ENCODE assay signal across 19 cellular contexts in the genomic region with DNA sequence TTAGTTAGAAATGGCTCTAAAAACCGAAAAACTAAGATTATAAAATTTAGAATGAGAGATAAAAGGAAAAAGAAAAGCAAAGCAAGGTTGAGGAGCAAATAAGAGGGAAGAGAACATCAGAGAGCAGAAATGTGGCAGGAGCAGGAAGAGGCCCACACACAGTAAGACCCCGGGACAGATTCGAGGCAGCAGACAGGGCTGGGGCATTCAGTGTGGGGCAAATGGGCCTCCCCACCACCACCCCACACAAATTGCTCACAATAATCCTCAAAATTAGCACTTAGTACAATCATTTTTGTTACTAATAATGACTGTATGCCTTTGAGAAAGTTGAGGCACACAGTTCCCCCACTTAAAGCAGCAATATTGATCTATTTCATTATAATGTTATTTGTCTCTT. TPM values are rescaled to one million over a fixed set of nuclear protein-coding genes. Genes with fewer than 3 reads are reported as not detected.
A peak's percentile ranks its signal among the peaks of the same experiment; 100 is the strongest.
DNase-seq lines count a peak whose midpoint lies in the region; ATAC-seq and TF ChIP-seq lines count a peak whose summit lies in the region.
"Had no signal": no experiment of that assay in that cellular context is flagged by ENCODE, and none has a peak within 500 bp of the region (broad histone marks: within the 10 kb centered on the region; RNA-seq: fewer than 3 reads in every experiment).

No MANE protein-coding gene starts in this region.

- no peak overlapping the region for H3K4me3 ChIP-seq in BLaER1
- H3K4me3 ChIP-seq in RWPE2 (ENCODE audit: severe bottlenecking) = no peak overlapping the region
- no peak overlapping the region for H3K4me3 ChIP-seq in gastroesophageal sphincter
- no peak overlapping the region for H3K4me3 ChIP-seq in rectal smooth muscle tissue (ENCODE audit: low read length)

- H3K9me3 ChIP-seq in BLaER1 (no peaks in the 10 kb centered on the region), RWPE2 (ENCODE audit: severe bottlenecking) (no peaks in the 10 kb centered on the region), gastroesophageal sphincter (no peaks in the 10 kb centered on the region)
- H3K9me3 ChIP-seq: SK-N-SH had no signal

- no peaks in the 10 kb centered on the region for H3K27me3 ChIP-seq in BLaER1
- H3K27me3 ChIP-seq in RWPE2 (ENCODE audit: insufficient read depth, poor library complexity, severe bottlenecking) = no peaks in the 10 kb centered on the region
- H3K27me3 ChIP-seq in gastroesophageal sphincter = no peaks in the 10 kb centered on the region
- H3K27me3 ChIP-seq in rectal smooth muscle tissue (ENCODE audit: control insufficient read depth, insufficient read depth, low read length) = no peaks in the 10 kb centered on the region
- H3K27me3 ChIP-seq: foreskin keratinocyte had no signal

- H3K27me3 Mint-ChIP-seq in activated naive CD4-positive, alpha-beta T cell treated with anti-CD3 and anti-CD28 coated beads for 36 hours (ENCODE audit: low read depth) = peaks cover 4% of the 10 kb centered on the region

- no peak for TF ChIP-seq CTCF in RWPE2 (IDR thresholded peaks at IDR 0.05; ENCODE audit: poor library complexity, severe bottlenecking)
- no peak for TF ChIP-seq CTCF in gastroesophageal sphincter (IDR thresholded peaks at IDR 0.05)

- no peak for ATAC-seq in RWPE2 (ENCODE audit: low read depth)
- no peak for ATAC-seq in gastroesophageal sphincter
- ATAC-seq: foreskin keratinocyte; naive thymus-derived CD4-positive, alpha-beta T cell had no signal

- WGBS in gastroesophageal sphincter (ENCODE audit: low coverage in 1 of 2), 2 donors = 54 to 61% methylated on average over 2 to 3 of the region's 3 CpGs

- TF ChIP-seq EP300 in gastroesophageal sphincter (IDR thresholded peaks at IDR 0.05) = no peak

- no peak overlapping the region for H3K9ac ChIP-seq in BLaER1
- no peak overlapping the region for H3K9ac ChIP-seq in rectal smooth muscle tissue (ENCODE audit: low read length)
- H3K9ac ChIP-seq: SK-N-SH had no signal

- no peak overlapping the region for H3K27ac ChIP-seq in BLaER1
- peak overlapping the region; percentile 90 for H3K27ac ChIP-seq in RWPE2 (ENCODE audit: poor library complexity, severe bottlenecking)
- H3K27ac ChIP-seq in gastroesophageal sphincter = peak overlapping the region in 3 of 4 donors; percentile 73 to 82 (median 74)
- peak overlapping the region; percentile 1 for H3K27ac ChIP-seq in rectal smooth muscle tissue (ENCODE audit: low read depth, low read length)
- H3K27ac ChIP-seq: foreskin keratinocyte had no signal

- intact Hi-C loops in activated naive CD4-positive, alpha-beta T cell treated with anti-CD3 and anti-CD28 coated beads for 36 hours (cut with micrococcal nuclease) = loop anchor here (10.0 kb wide), 1 partner anchor 568 kb away; a partner anchor contains a TSS

- H3K36me3 Mint-ChIP-seq in activated naive CD4-positive, alpha-beta T cell treated with anti-CD3 and anti-CD28 coated beads for 36 hours (ENCODE audit: low read depth) = no peaks in the 10 kb centered on the region
- H3K36me3 Mint-ChIP-seq: naive thymus-derived CD4-positive, alpha-beta T cell had no signal

- H3K4me2 ChIP-seq in BLaER1 = peak overlapping the region; percentile 4; the same call in 1 of the 2 replicates
- H3K4me2 ChIP-seq: SK-N-SH had no signal

- H4K20me1 ChIP-seq in BLaER1 = no peaks in the 10 kb centered on the region

- H3K27ac Mint-ChIP-seq in activated naive CD4-positive, alpha-beta T cell treated with anti-CD3 and anti-CD28 coated beads for 36 hours = no peak overlapping the region
- H3K27ac Mint-ChIP-seq: naive thymus-derived CD4-positive, alpha-beta T cell; stimulated activated naive CD8-positive, alpha-beta T cell treated with anti-CD3 and anti-CD28 coated beads, Interleukin-15, Interleukin-2, amounts not matched to agents 100 ng/mL and 50 ng/mL, for 24 hours had no signal

- H3K4me1 ChIP-seq in BLaER1 (peaks cover 49% of the 10 kb centered on the region), RWPE2 (ENCODE audit: insufficient read depth, poor library complexity, severe bottlenecking) (peaks cover 23% of the 10 kb centered on the region), gastroesophageal sphincter (peaks cover 2 to 34% (median 11%) of the 10 kb centered on the region in 3 donors), rectal smooth muscle tissue (ENCODE audit: control insufficient read depth, insufficient read depth, low read length) (peaks cover 14% of the 10 kb centered on the region)

- no peaks in the 10 kb centered on the region for H3K9me3 Mint-ChIP-seq in activated naive CD4-positive, alpha-beta T cell treated with anti-CD3 and anti-CD28 coated beads for 36 hours
- H3K9me3 Mint-ChIP-seq: naive thymus-derived CD4-positive, alpha-beta T cell; stimulated activated naive CD8-positive, alpha-beta T cell treated with anti-CD3 and anti-CD28 coated beads, Interleukin-15, Interleukin-2, amounts not matched to agents 100 ng/mL and 50 ng/mL, for 24 hours had no signal

- peaks cover 10% of the 10 kb centered on the region for H3K4me1 Mint-ChIP-seq in activated naive CD4-positive, alpha-beta T cell treated with anti-CD3 and anti-CD28 coated beads for 36 hours (ENCODE audit: low read depth)

- no peak overlapping the region for H3K4me3 Mint-ChIP-seq in activated naive CD4-positive, alpha-beta T cell treated with anti-CD3 and anti-CD28 coated beads for 36 hours
- H3K4me3 Mint-ChIP-seq: naive thymus-derived CD4-positive, alpha-beta T cell; stimulated activated naive CD8-positive, alpha-beta T cell treated with anti-CD3 and anti-CD28 coated beads, Interleukin-15, Interleukin-2, amounts not matched to agents 100 ng/mL and 50 ng/mL, for 24 hours had no signal

- DNase-seq in RWPE2 (ENCODE audit: low spot score) = no peak
- no peak for DNase-seq in activated naive CD4-positive, alpha-beta T cell treated with anti-CD3 and anti-CD28 coated beads for 36 hours
- no peak for DNase-seq in NCI-H1436 treated with DMSO at 0.1 percent for 48 hours (lab: John Stamatoyannopoulos, UW)
- DNase-seq in RPMI8226 = no peak
- DNase-seq in NCI-H2081 (lab: John Stamatoyannopoulos, UW) = no peak
- DNase-seq: activated effector memory CD4-positive, alpha-beta T cell treated with Interleukin-2 at 50 U/mL for 16 hours; amniotic stem cell; EL; foreskin keratinocyte; naive thymus-derived CD4-positive, alpha-beta T cell; NCI-H1930; stimulated activated CD4-positive, alpha-beta T cell treated with anti-CD3 and anti-CD28 coated beads, Interleukin-15, amount 100 ng/mL, for 24 hours; T1000 had no signal

- no peak for TF ChIP-seq POLR2A in gastroesophageal sphincter (IDR thresholded peaks at IDR 0.05)

- CTCF ChIA-PET in activated naive CD4-positive, alpha-beta T cell treated with anti-CD3 and anti-CD28 coated beads for 36 hours (lab: Charles Lee) = interaction anchor here (0.9 to 1.5 kb wide), 3 partner anchors 304 to 326 kb away, joined by 3 to 5 read pairs (median 4); no protein-coding TSS in a partner anchor

- no peaks in the 10 kb centered on the region for H3K36me3 ChIP-seq in BLaER1
- no peaks in the 10 kb centered on the region for H3K36me3 ChIP-seq in RWPE2 (ENCODE audit: low read depth)
- H3K36me3 ChIP-seq in gastroesophageal sphincter = no peaks in the 10 kb centered on the region
- no peaks in the 10 kb centered on the region for H3K36me3 ChIP-seq in rectal smooth muscle tissue (ENCODE audit: control insufficient read depth, insufficient read depth, low read length)

RNA-seq across cellular contexts. Expression of a gene that starts 17.1 kb away (rescaled TPM):
- total RNA-seq in gastroesophageal sphincter = 1 to 10 TPM in 3 of 4 donors, under 1 TPM in 1; 0.47 to 3.9 (median 1.2) TPM
- total RNA-seq in activated naive CD4-positive, alpha-beta T cell treated with anti-CD3 and anti-CD28 coated beads for 36 hours = not detected
- total RNA-seq: OCI-LY7 had no signal
